2 cellular contexts compared by ENCODE assay signal in the genomic region with DNA sequence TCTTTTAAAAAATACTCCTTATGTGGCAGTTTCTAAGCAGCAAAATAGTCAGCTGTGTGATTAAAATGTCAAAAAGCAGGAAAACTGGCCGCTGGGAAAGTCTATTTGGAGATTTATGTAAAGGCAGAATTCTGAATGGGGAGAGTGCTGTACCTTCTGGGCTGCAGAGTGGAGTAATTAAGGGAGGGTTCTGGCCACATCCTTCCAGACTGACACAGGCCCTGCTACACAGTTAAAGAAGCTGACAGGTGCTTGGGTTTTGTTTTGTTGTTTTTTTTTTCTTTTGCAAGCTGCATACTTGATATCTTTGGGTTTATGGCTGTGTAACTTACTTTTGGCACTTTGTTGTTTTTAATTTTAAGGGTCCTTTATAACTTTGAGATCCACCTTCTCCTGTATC.
TF ChIP-seq lines count a peak whose summit lies in the region.

No MANE protein-coding gene starts in this region.

TF ChIP-seq in SK-N-SH treated with all-trans-retinoic acid at 6 μM for 48 hours, 23 proteins besides CTCF, POLR2A, EP300 and RAD21 (continued from another document):
- TF ChIP-seq CSRNP3 (CRISPR knock-in tag; IDR thresholded peaks at IDR 0.05) (no peak), ISL1 (CRISPR knock-in tag; IDR thresholded peaks at IDR 0.05) (no peak), POU6F1 (CRISPR knock-in tag; IDR thresholded peaks at IDR 0.05; ENCODE audit: borderline replicate concordance, low read depth) (no peak), ZNF70 (CRISPR knock-in tag; IDR thresholded peaks at IDR 0.05) (no peak), PPARA (CRISPR knock-in tag; IDR thresholded peaks at IDR 0.05; ENCODE audit: borderline replicate concordance) (no peak), PATZ1 (CRISPR knock-in tag; IDR thresholded peaks at IDR 0.05; ENCODE audit: borderline replicate concordance) (no peak), BACH2 (CRISPR knock-in tag; IDR thresholded peaks at IDR 0.05; ENCODE audit: borderline replicate concordance) (no peak), CSDC2 (CRISPR knock-in tag; IDR thresholded peaks at IDR 0.05) (no peak), ZFP3 (CRISPR knock-in tag; IDR thresholded peaks at IDR 0.05) (no peak), ARNTL (CRISPR knock-in tag; IDR thresholded peaks at IDR 0.05; ENCODE audit: borderline replicate concordance, low read depth) (no peak), SNAI2 (CRISPR knock-in tag; IDR thresholded peaks at IDR 0.05) (no peak), TOX (CRISPR knock-in tag; IDR thresholded peaks at IDR 0.05; ENCODE audit: borderline replicate concordance) (no peak), ZNF565 (CRISPR knock-in tag; conservative IDR thresholded peaks at IDR 0.05; ENCODE audit: low read depth) (no peak), TCF4 (CRISPR knock-in tag; IDR thresholded peaks at IDR 0.05; ENCODE audit: borderline replicate concordance) (no peak)
TF ChIP-seq in SK-N-SH treated with all-trans-retinoic acid at 6 μM for 48 hours: peak in this region for 0.

TF ChIP-seq in SK-N-SH, 30 proteins besides CTCF, POLR2A, EP300 and RAD21 (continued from another document):
- TF ChIP-seq RXRA (IDR thresholded peaks at IDR 0.05; ENCODE audit: borderline replicate concordance, low read depth), result no peak
- TF ChIP-seq EZH2phosphoT487 (IDR thresholded peaks at IDR 0.05; ENCODE audit: borderline replicate concordance, low read depth), result no peak
- TF ChIP-seq FOXJ3 (CRISPR knock-in tag; IDR thresholded peaks at IDR 0.05), result no peak
- no peak for TF ChIP-seq NRF1 (IDR thresholded peaks at IDR 0.05; ENCODE audit: low read depth, low read length)
- TF ChIP-seq MXI1 (IDR thresholded peaks at IDR 0.05; ENCODE audit: low read depth, low read length), result no peak
- TF ChIP-seq GATA2 (CRISPR knock-in tag; IDR thresholded peaks at IDR 0.05), result no peak
- TF ChIP-seq, protein P1, sequence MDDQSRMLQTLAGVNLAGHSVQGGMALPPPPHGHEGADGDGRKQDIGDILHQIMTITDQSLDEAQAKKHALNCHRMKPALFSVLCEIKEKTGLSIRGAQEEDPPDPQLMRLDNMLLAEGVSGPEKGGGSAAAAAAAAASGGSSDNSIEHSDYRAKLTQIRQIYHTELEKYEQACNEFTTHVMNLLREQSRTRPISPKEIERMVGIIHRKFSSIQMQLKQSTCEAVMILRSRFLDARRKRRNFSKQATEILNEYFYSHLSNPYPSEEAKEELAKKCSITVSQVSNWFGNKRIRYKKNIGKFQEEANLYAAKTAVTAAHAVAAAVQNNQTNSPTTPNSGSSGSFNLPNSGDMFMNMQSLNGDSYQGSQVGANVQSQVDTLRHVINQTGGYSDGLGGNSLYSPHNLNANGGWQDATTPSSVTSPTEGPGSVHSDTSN (IDR thresholded peaks at IDR 0.05), result no peak
- no peak for TF ChIP-seq SIN3A (IDR thresholded peaks at IDR 0.05; ENCODE audit: borderline replicate concordance, low read depth, low read length)
- TF ChIP-seq, protein P2, sequence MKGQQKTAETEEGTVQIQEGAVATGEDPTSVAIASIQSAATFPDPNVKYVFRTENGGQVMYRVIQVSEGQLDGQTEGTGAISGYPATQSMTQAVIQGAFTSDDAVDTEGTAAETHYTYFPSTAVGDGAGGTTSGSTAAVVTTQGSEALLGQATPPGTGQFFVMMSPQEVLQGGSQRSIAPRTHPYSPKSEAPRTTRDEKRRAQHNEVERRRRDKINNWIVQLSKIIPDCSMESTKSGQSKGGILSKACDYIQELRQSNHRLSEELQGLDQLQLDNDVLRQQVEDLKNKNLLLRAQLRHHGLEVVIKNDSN (IDR thresholded peaks at IDR 0.05; ENCODE audit: borderline replicate concordance, low read depth), result no peak
- no peak for TF ChIP-seq TEAD4 (IDR thresholded peaks at IDR 0.05; ENCODE audit: borderline replicate concordance, insufficient read depth)
